15 cellular contexts compared by ENCODE assay signal in the genomic region with DNA sequence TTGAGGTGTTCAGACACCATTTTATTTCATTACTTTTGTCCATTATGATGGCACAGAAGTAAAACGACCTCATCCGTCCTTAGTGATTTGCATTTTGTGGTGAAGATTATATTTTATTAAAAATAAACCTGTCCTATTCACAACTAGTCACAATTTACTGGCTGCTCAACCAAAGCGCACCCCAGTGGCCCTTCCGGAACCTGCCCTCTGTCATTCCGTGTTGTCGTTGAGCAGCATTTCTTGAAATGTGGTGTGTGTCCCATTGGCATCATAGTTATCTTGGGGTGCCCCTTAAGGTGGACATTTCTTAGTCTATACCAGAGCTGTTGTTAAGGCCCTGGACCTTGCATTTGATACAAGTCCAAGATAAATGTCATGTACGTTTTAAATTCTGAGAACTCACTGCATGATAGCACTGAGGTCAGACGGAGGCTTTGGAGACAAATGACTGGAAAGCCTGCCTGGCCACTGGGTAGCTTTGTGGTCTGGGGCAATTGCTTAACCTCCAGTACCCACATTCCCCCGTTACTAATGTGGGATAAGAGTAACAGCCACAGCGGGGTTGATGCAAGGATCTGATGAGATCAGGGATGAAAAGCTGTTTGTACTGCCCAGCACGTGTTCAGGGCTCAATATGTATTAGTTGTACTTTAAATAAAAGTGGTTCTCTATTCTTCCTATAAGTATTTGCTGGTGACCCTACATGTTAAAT. TPM values are rescaled to one million over a fixed set of nuclear protein-coding genes. Genes with fewer than 3 reads are reported as not detected.
DNase-seq lines count a peak whose midpoint lies in the region; ATAC-seq, FAIRE-seq and TF ChIP-seq lines count a peak whose summit lies in the region.
"Had no signal": no experiment of that assay in that cellular context is flagged by ENCODE, and none has a peak within 500 bp of the region (broad histone marks: within the 10 kb centered on the region; RNA-seq: fewer than 3 reads in every experiment).

No MANE protein-coding gene starts in this region.

- H3K9me3 Mint-ChIP-seq in effector memory CD8-positive, alpha-beta T cell = no peaks in the 10 kb centered on the region

- no peaks in the 10 kb centered on the region for H3K9me3 ChIP-seq in psoas muscle

- peaks cover 70% of the 10 kb centered on the region for H3K4me1 ChIP-seq in psoas muscle

- H3K27ac Mint-ChIP-seq in effector memory CD8-positive, alpha-beta T cell = no peak overlapping the region

- H3K27ac ChIP-seq in coronary artery = peak overlapping the region; percentile 18 to 43
- H3K27ac ChIP-seq in psoas muscle = peak overlapping the region; percentile 31

- no peaks in the 10 kb centered on the region for H3K27me3 ChIP-seq in psoas muscle (ENCODE audit: insufficient read depth in 3 of 3, low read length in 2 of 3)

- no peaks in the 10 kb centered on the region for H3K27me3 Mint-ChIP-seq in effector memory CD8-positive, alpha-beta T cell

- H3K4me1 Mint-ChIP-seq in effector memory CD8-positive, alpha-beta T cell (ENCODE audit: low read depth in 2 of 2) = peaks cover 2 to 15% of the 10 kb centered on the region in 2 donors

- H3K4me3 Mint-ChIP-seq in effector memory CD8-positive, alpha-beta T cell = no peak overlapping the region

- peaks cover 0 to 31% of the 10 kb centered on the region in 2 donors for H3K36me3 ChIP-seq in psoas muscle (ENCODE audit: insufficient read depth in 1 of 2, low read depth in 1 of 2)

- ATAC-seq in psoas muscle (peak; percentile 4 to 84 (median 61)), GM18858 (IDR thresholded peaks at IDR 0.05; ENCODE audit: unreplicated experiment) (no peak)
- ATAC-seq in effector memory CD8-positive, alpha-beta T cell (replicated peaks) = no peak

- TF ChIP-seq CTCF in coronary artery (IDR thresholded peaks at IDR 0.05) = no peak
- no peak for TF ChIP-seq CTCF in psoas muscle (IDR thresholded peaks at IDR 0.05)

- DNase-seq in H4 (ENCODE audit: low spot score) (peak; percentile 53), RCC 7860 (ENCODE audit: low spot score) (peak; percentile 76), coronary artery (ENCODE audit: low spot score) (no peak), psoas muscle (no peak), GM19239 (ENCODE audit: insufficient read length, low spot score) (no peak), dermis blood vessel endothelial cell (no peak)
- DNase-seq in effector memory CD8-positive, alpha-beta T cell = no peak
- DNase-seq: activated CD4-positive, alpha-beta T cell treated with anti-CD3 and anti-CD28 coated beads for 1 hour; activated effector memory CD4-positive, alpha-beta T cell treated with Interleukin-2 at 50 U/mL for 16 hours; COR-L47; NCI-H510A treated with DMSO at 0.1 percent for 48 hours; SHP77 treated with DMSO at 0.1 percent for 48 hours; stimulated activated naive CD4-positive, alpha-beta T cell treated with Interleukin-2 at 50 U/mL for 16 hours had no signal

- no peak overlapping the region for H3K4me3 ChIP-seq in coronary artery
- no peak overlapping the region for H3K4me3 ChIP-seq in psoas muscle

- 80 to 91% (median 81%) methylated on average over 11 of the region's 11 CpGs for WGBS in psoas muscle, 3 donors

- intact Hi-C loops in psoas muscle (cut with DNase I) = loop anchor here in 1 of 2 donors (5.0 kb wide), 1 partner anchor 33 kb away; no protein-coding TSS in a partner anchor

- peaks cover 16% of the 10 kb centered on the region for H3K36me3 Mint-ChIP-seq in effector memory CD8-positive, alpha-beta T cell (ENCODE audit: insufficient read depth)

- FAIRE-seq in RCC 7860 (lab: Jason Lieb, UNC) (peak; percentile 89), GM19239 (lab: Jason Lieb, UNC) (no peak)
- FAIRE-seq: colon had no signal

RNA-seq across cellular contexts. Expression of a gene that starts 36.2 kb away (rescaled TPM):
- 30.3 and 40.4 TPM in 2 replicates for total RNA-seq in H4 (2014; rRNA removed; shearing (Covaris generic))
- 100 to 1,000 TPM in 1 of 4 donors, 10 to 100 TPM in 3; 48.3 to 115 (median 72.4) TPM for total RNA-seq in psoas muscle
- polyA plus RNA-seq in psoas muscle = 10 to 100 TPM in 2 of 3 donors, 1 to 10 TPM in 1; 9.8 to 20.1 (median 15.4) TPM
- 30.4 and 48.0 TPM in 2 replicates for total RNA-seq in dermis blood vessel endothelial cell

Comparison
In these comparisons a context has a peak if more than half of its experiments do, and no peak if none do; other contexts are left out.
1. DNase-seq: peak in H4 (single experiment) and RCC 7860 (single experiment); none in coronary artery (single experiment), psoas muscle (0 of 2), GM19239 (single experiment), dermis blood vessel endothelial cell (single experiment) and effector memory CD8-positive, alpha-beta T cell (0 of 3).
2. ATAC-seq: peak in psoas muscle (4 of 4); none in GM18858 (single experiment) and effector memory CD8-positive, alpha-beta T cell (single experiment).